2 cellular contexts compared by ENCODE assay signal in the genomic region with DNA sequence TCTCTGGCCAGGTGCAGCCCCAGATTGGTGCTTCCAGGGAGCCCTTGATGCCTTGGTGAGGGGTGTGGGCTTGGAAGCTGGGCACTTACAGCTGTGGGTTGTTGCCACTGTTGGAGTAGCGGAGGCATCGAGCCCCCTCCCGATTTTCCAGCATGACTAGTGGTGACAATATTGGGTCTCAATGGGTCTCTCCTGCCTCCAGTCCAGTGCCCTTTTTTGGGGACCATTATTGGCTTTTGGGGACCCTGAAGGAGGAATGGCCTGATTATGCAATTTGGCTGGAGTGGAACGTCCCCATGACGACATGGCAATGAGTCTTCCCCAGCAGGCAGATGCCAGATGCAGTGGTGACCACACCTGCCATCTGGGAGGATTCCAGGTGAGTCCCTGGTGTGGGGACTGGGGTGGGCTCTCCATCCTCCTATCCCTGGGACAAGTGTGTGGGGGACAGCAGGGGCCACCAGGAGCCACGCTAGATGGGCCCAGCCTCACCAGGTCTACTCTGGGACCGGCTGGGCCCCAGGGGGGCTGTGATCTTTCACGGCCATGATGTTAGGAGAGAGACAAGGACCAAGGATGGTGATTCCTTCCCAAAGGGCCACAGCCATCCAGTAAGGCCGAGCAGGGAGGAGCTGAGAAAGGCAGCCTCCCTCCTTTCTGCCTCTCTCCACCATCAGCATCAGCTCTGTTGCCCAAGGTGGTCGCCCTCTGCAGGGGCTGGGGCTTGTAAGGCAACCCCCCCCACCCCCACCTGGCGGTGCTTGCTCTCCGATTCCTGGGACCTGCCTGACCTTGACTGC.
TF ChIP-seq lines count a peak whose summit lies in the region.

No MANE protein-coding gene starts in this region.

TF ChIP-seq in SK-N-SH, 30 proteins besides CTCF, POLR2A, EP300 and RAD21 (continued from another document):
- TF ChIP-seq, protein P1, sequence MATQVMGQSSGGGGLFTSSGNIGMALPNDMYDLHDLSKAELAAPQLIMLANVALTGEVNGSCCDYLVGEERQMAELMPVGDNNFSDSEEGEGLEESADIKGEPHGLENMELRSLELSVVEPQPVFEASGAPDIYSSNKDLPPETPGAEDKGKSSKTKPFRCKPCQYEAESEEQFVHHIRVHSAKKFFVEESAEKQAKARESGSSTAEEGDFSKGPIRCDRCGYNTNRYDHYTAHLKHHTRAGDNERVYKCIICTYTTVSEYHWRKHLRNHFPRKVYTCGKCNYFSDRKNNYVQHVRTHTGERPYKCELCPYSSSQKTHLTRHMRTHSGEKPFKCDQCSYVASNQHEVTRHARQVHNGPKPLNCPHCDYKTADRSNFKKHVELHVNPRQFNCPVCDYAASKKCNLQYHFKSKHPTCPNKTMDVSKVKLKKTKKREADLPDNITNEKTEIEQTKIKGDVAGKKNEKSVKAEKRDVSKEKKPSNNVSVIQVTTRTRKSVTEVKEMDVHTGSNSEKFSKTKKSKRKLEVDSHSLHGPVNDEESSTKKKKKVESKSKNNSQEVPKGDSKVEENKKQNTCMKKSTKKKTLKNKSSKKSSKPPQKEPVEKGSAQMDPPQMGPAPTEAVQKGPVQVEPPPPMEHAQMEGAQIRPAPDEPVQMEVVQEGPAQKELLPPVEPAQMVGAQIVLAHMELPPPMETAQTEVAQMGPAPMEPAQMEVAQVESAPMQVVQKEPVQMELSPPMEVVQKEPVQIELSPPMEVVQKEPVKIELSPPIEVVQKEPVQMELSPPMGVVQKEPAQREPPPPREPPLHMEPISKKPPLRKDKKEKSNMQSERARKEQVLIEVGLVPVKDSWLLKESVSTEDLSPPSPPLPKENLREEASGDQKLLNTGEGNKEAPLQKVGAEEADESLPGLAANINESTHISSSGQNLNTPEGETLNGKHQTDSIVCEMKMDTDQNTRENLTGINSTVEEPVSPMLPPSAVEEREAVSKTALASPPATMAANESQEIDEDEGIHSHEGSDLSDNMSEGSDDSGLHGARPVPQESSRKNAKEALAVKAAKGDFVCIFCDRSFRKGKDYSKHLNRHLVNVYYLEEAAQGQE (IDR thresholded peaks at IDR 0.05; ENCODE audit: low read depth, low read length): no peak
- TF ChIP-seq SIN3A (IDR thresholded peaks at IDR 0.05; ENCODE audit: borderline replicate concordance, low read depth, low read length) (no peak), GATA2 (CRISPR knock-in tag; IDR thresholded peaks at IDR 0.05) (no peak), POLR2AphosphoS5 (IDR thresholded peaks at IDR 0.05; ENCODE audit: low read depth, low read length) (no peak), NFIC (IDR thresholded peaks at IDR 0.05; ENCODE audit: borderline replicate concordance) (no peak), JUND (IDR thresholded peaks at IDR 0.05) (no peak), CHD2 (IDR thresholded peaks at IDR 0.05; ENCODE audit: low read length, partially characterized antibody) (no peak), TEAD4 (IDR thresholded peaks at IDR 0.05; ENCODE audit: borderline replicate concordance, insufficient read depth) (no peak), ELF1 (IDR thresholded peaks at IDR 0.05) (no peak), FOXM1 (IDR thresholded peaks at IDR 0.05; ENCODE audit: low read depth) (no peak)
- TF ChIP-seq, protein P2, sequence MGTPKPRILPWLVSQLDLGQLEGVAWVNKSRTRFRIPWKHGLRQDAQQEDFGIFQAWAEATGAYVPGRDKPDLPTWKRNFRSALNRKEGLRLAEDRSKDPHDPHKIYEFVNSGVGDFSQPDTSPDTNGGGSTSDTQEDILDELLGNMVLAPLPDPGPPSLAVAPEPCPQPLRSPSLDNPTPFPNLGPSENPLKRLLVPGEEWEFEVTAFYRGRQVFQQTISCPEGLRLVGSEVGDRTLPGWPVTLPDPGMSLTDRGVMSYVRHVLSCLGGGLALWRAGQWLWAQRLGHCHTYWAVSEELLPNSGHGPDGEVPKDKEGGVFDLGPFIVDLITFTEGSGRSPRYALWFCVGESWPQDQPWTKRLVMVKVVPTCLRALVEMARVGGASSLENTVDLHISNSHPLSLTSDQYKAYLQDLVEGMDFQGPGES (IDR thresholded peaks at IDR 0.05; ENCODE audit: low read depth, low read length): no peak
- TF ChIP-seq, protein P3, sequence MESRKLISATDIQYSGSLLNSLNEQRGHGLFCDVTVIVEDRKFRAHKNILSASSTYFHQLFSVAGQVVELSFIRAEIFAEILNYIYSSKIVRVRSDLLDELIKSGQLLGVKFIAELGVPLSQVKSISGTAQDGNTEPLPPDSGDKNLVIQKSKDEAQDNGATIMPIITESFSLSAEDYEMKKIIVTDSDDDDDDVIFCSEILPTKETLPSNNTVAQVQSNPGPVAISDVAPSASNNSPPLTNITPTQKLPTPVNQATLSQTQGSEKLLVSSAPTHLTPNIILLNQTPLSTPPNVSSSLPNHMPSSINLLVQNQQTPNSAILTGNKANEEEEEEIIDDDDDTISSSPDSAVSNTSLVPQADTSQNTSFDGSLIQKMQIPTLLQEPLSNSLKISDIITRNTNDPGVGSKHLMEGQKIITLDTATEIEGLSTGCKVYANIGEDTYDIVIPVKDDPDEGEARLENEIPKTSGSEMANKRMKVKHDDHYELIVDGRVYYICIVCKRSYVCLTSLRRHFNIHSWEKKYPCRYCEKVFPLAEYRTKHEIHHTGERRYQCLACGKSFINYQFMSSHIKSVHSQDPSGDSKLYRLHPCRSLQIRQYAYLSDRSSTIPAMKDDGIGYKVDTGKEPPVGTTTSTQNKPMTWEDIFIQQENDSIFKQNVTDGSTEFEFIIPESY (IDR thresholded peaks at IDR 0.05; ENCODE audit: borderline replicate concordance, low read depth): no peak

TF ChIP-seq in SK-N-SH treated with all-trans-retinoic acid at 6 μM for 48 hours, 23 proteins besides CTCF, POLR2A, EP300 and RAD21 (continued from another document):
- TF ChIP-seq, protein P4, sequence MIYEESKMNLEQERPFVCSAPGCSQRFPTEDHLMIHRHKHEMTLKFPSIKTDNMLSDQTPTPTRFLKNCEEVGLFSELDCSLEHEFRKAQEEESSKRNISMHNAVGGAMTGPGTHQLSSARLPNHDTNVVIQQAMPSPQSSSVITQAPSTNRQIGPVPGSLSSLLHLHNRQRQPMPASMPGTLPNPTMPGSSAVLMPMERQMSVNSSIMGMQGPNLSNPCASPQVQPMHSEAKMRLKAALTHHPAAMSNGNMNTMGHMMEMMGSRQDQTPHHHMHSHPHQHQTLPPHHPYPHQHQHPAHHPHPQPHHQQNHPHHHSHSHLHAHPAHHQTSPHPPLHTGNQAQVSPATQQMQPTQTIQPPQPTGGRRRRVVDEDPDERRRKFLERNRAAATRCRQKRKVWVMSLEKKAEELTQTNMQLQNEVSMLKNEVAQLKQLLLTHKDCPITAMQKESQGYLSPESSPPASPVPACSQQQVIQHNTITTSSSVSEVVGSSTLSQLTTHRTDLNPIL (CRISPR knock-in tag; IDR thresholded peaks at IDR 0.05; ENCODE audit: low read depth): no peak
- TF ChIP-seq ZNF70 (CRISPR knock-in tag; IDR thresholded peaks at IDR 0.05) (no peak), ZC3H10 (CRISPR knock-in tag; IDR thresholded peaks at IDR 0.05) (no peak)
